Comparison of ENCODE assay signal across 8 cellular contexts in the genomic region with DNA sequence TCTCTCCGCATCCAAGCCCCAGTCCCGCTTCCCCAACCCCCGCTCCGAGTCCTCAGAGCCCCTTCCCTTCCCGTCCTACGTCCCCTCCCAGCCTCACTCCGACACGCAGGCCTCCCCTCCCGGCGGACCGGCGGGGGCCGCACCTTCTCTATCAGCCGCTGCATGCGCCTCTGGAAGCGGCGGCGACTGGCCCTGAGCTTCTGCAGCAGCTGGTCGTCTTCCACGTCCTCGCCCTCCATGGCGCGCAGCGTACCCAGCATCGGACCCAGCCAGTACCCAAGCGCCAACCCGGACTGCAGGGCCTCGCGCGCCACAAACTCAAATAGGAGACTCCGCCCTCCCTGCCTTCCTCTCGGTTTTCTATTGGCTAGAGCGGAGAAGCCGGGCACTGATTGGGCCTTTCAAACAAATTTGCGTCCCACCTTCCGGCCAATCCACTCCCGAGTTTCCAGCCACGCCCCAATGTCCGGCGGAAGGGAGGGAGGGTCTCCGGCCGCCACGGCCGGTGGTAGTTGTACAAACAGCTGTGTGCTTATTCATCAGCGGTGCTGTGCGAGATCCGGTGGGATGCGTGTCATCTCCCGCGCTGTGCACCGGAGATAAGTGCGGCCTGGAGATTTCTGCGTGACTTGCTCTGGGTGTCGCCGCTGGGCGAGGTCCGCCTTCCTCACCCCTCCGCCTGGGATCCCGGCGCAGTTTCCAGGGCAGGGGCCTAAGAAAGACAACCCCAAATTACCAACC. TPM values are rescaled to one million over a fixed set of nuclear protein-coding genes. Genes with fewer than 3 reads are reported as not detected.
A peak's percentile ranks its signal among the peaks of the same experiment; 100 is the strongest.
DNase-seq lines count a peak whose midpoint lies in the region; ATAC-seq and TF ChIP-seq lines count a peak whose summit lies in the region.

HJURP (minus strand) TSS at position 295 of the 741 bp plus-strand sequence; CDS start at position 260, 35 bp downstream.

- TF ChIP-seq CTCF in left ventricle myocardium inferior (IDR thresholded peaks at IDR 0.05; ENCODE audit: borderline replicate concordance) (no peak), psoas muscle (IDR thresholded peaks at IDR 0.05) (no peak), uterus (IDR thresholded peaks at IDR 0.05) (no peak)

- TF ChIP-seq POLR2A in uterus (IDR thresholded peaks at IDR 0.05): peak; percentile 30 to 44

- H3K27ac ChIP-seq in left ventricle myocardium inferior (replicated peaks) (peak within 1 kb of the TSS; percentile 63), psoas muscle (peak within 1 kb of the TSS; percentile 71), uterus (peak within 1 kb of the TSS; percentile 38 to 68)

- intact Hi-C loops in T-helper 1 cell treated with Interleukin-12 subunit alpha and Interleukin-12 subunit beta and Interleukin-4 antibody, amounts not matched to agents 30 ng/mL and 1 ng/mL, for 36 hours (cut with micrococcal nuclease): loop anchor here (1.0 to 10.0 kb wide), 10 partner anchors 14 to 1304 kb away; partner anchors contain the start of genes EIF4E2, MSL3B, TIGD1 and USP40
- intact Hi-C loops in left ventricle myocardium inferior (cut with micrococcal nuclease) (no loop called here), psoas muscle (cut with DNase I) (no loop called here), uterus (cut with DNase I; ENCODE audit: low total_unique reads) (no loop called here)

- H3K27me3 ChIP-seq in left ventricle myocardium inferior (ENCODE audit: low read depth): peaks cover 28% of the 10 kb centered on the region
- peaks cover 0 to 5% (median 0%) of the 10 kb centered on the region in 3 donors for H3K27me3 ChIP-seq in psoas muscle (ENCODE audit: insufficient read depth in 3 of 3, low read length in 2 of 3)
- no peaks in the 10 kb centered on the region for H3K27me3 ChIP-seq in uterus

- DNase-seq in NCI-H1694 (lab: John Stamatoyannopoulos, UW): peak; percentile 91
- peak; percentile 93 for DNase-seq in amniotic epithelial cell (ENCODE audit: low read depth)
- DNase-seq in left ventricle myocardium inferior: peak; percentile 90
- peak; percentile 90 to 94 for DNase-seq in psoas muscle
- peak; percentile 90 for DNase-seq in uterus

- H3K4me3 ChIP-seq in left ventricle myocardium inferior (peak within 1 kb of the TSS; percentile 77), psoas muscle (peak within 1 kb of the TSS; percentile 82), uterus (peak within 1 kb of the TSS; percentile 62 to 64)

- H3K36me3 ChIP-seq in left ventricle myocardium inferior (no peaks in the 10 kb centered on the region), psoas muscle (ENCODE audit: insufficient read depth in 1 of 2, low read depth in 1 of 2) (no peaks in the 10 kb centered on the region), uterus (no peaks in the 10 kb centered on the region)

- 0 to 1% (median 1%) methylated on average over 60 of the region's 60 CpGs for WGBS in psoas muscle, 3 donors

- peaks cover 17% of the 10 kb centered on the region for H3K4me1 ChIP-seq in left ventricle myocardium inferior
- H3K4me1 ChIP-seq in psoas muscle: peaks cover 4% of the 10 kb centered on the region
- peaks cover 0 to 7% of the 10 kb centered on the region in 2 donors for H3K4me1 ChIP-seq in uterus

- H3K9me3 ChIP-seq in left ventricle myocardium inferior (replicated peaks): no peaks in the 10 kb centered on the region
- no peaks in the 10 kb centered on the region for H3K9me3 ChIP-seq in psoas muscle
- H3K9me3 ChIP-seq in uterus: no peaks in the 10 kb centered on the region

- peak; percentile 98 for ATAC-seq in GM18498 (IDR thresholded peaks at IDR 0.05; ENCODE audit: unreplicated experiment)
- peak; percentile 96 for ATAC-seq in HG02885 (IDR thresholded peaks at IDR 0.05; ENCODE audit: poor library complexity, unreplicated experiment)
- ATAC-seq in psoas muscle: peak; percentile 99 to 100 (median 100)

RNA-seq across cellular contexts. Expression of gene HJURP, which starts in this region (rescaled TPM):
- total RNA-seq in T-helper 1 cell treated with Interleukin-12 subunit alpha and Interleukin-12 subunit beta and Interleukin-4 antibody, amounts not matched to agents 30 ng/mL and 1 ng/mL, for 36 hours: 50.8 and 55.8 TPM in 2 replicates
- 0.36 TPM for total RNA-seq in left ventricle myocardium inferior
- not detected for total RNA-seq in psoas muscle
- under 1 TPM; 0.08 to 0.25 (median 0.10) TPM for polyA plus RNA-seq in psoas muscle
- total RNA-seq in uterus: 10 to 100 TPM in 1 of 4 donors, not detected in 3; 13.0 TPM

Comparison
In these comparisons a context has a peak if more than half of its experiments do, and no peak if none do; other contexts are left out.
1. Peak in every context shown above with its lines: DNase-seq, ATAC-seq, H3K4me3 ChIP-seq and H3K27ac ChIP-seq.
2. Peak in DNase-seq, H3K4me3 ChIP-seq and H3K27ac ChIP-seq in left ventricle myocardium inferior; RNA of the gene not detected or under 1 TPM.
3. Peak in DNase-seq, ATAC-seq, H3K4me3 ChIP-seq and H3K27ac ChIP-seq in psoas muscle; RNA of the gene not detected or under 1 TPM.